16 cellular contexts compared by ENCODE assay signal in genomic region chr11:9776203-9776602, GRCh38.
"Had no signal": no experiment of that assay in that cellular context is flagged by ENCODE, and none has a peak within 500 bp of the region (broad histone marks: within the 10 kb centered on the region; RNA-seq: fewer than 3 reads in every experiment).

No MANE protein-coding gene starts in this region.

- H3K9me3 ChIP-seq: breast epithelium, lower lobe of right lung, tibial nerve had no signal

- H3K4me3 ChIP-seq: breast epithelium, lower lobe of right lung, skin epidermis, tibial nerve had no signal

- H3K36me3 ChIP-seq: breast epithelium had no signal

- H3K27ac ChIP-seq: breast epithelium, lower lobe of right lung, WERI-Rb-1 had no signal

- H3K4me1 ChIP-seq: breast epithelium, lower lobe of right lung had no signal

- H3K27me3 ChIP-seq: breast epithelium, tibial nerve had no signal

- H3K27ac Mint-ChIP-seq: activated T-cell treated with anti-CD3 and anti-CD28 coated beads, Interleukin-2, amount 50 U/mL, for 72 hours; progenitor cell of endocrine pancreas; stimulated activated naive CD8-positive, alpha-beta T cell treated with anti-CD3 and anti-CD28 coated beads, Interleukin-15, Interleukin-2, amounts not matched to agents 100 ng/mL and 50 ng/mL, for 24 hours had no signal

- DNase-seq: activated CD4-positive, alpha-beta T cell treated with anti-CD3 and anti-CD28 coated beads, Interleukin-2, amount 50 U/mL, for 4 hours; activated effector memory CD4-positive, alpha-beta T cell treated with anti-CD3 and anti-CD28 coated beads, Interleukin-2, amount 50 U/mL, for 16 hours; activated naive CD4-positive, alpha-beta T cell treated with anti-CD3 and anti-CD28 coated beads, Interleukin-2, amount 50 U/mL, for 16 hours; activated T-cell treated with anti-CD3 and anti-CD28 coated beads, Interleukin-2, amount 50 U/mL, for 72 hours; cerebellar nuclear complex; cortex of kidney; hippocampal formation; lower lobe of right lung; midbrain; occipital lobe; WERI-Rb-1 had no signal

- H3K4me3 Mint-ChIP-seq: activated T-cell treated with anti-CD3 and anti-CD28 coated beads, Interleukin-2, amount 50 U/mL, for 72 hours; stimulated activated naive CD8-positive, alpha-beta T cell treated with anti-CD3 and anti-CD28 coated beads, Interleukin-15, Interleukin-2, amounts not matched to agents 100 ng/mL and 50 ng/mL, for 24 hours had no signal

- H3K27me3 Mint-ChIP-seq: progenitor cell of endocrine pancreas; stimulated activated naive CD8-positive, alpha-beta T cell treated with anti-CD3 and anti-CD28 coated beads, Interleukin-15, Interleukin-2, amounts not matched to agents 100 ng/mL and 50 ng/mL, for 24 hours had no signal

- H3K9me3 Mint-ChIP-seq: activated T-cell treated with anti-CD3 and anti-CD28 coated beads, Interleukin-2, amount 50 U/mL, for 72 hours; stimulated activated naive CD8-positive, alpha-beta T cell treated with anti-CD3 and anti-CD28 coated beads, Interleukin-15, Interleukin-2, amounts not matched to agents 100 ng/mL and 50 ng/mL, for 24 hours had no signal
